21 cellular contexts compared by ENCODE assay signal in the genomic region with DNA sequence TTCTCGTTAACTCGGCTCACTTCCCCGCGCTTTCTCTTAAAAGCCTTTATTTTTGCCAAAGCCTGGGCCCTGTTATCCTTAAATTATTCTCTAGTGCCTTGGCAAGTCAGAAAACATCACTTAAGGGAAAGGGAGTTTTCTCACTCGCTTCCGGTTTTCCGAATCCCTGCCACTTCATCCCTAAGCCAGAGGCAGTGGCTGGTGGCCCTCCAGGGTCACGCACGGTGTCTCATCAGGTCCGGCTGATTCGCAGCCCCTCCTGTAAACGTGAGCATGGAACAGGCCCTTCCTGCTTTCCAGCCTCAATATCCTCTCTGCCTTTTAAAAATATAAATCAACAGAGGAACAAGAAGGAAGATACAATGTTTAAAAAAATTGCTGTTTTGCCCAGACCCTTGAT.
DNase-seq lines count a peak whose midpoint lies in the region; ATAC-seq and TF ChIP-seq lines count a peak whose summit lies in the region.
"Had no signal": no experiment of that assay in that cellular context is flagged by ENCODE, and none has a peak within 500 bp of the region (broad histone marks: within the 10 kb centered on the region; RNA-seq: fewer than 3 reads in every experiment).

No MANE protein-coding gene starts in this region.

- H3K27ac Mint-ChIP-seq in activated naive CD4-positive, alpha-beta T cell treated with anti-CD3 and anti-CD28 coated beads, Interleukin-2, amount 50 U/mL, for 24 hours = peak overlapping the region; percentile 95
- peak overlapping the region; percentile 33 for H3K27ac Mint-ChIP-seq in activated CD4-positive, alpha-beta memory T cell treated with anti-CD3 and anti-CD28 coated beads for 36 hours
- H3K27ac Mint-ChIP-seq in endothelial cell (ENCODE audit: unreplicated experiment) = peak overlapping the region; percentile 36
- H3K27ac Mint-ChIP-seq: stimulated activated naive B cell treated with anti-CD40 and anti-IgM and Interleukin-4, amounts not matched to agents 10 μg/mL and 1 μg/mL and 100 μg/mL, for 72 hours had no signal

- H3K36me3 Mint-ChIP-seq in activated naive CD4-positive, alpha-beta T cell treated with anti-CD3 and anti-CD28 coated beads, Interleukin-2, amount 50 U/mL, for 24 hours = peaks cover 22% of the 10 kb centered on the region
- peaks cover 14% of the 10 kb centered on the region for H3K36me3 Mint-ChIP-seq in activated CD4-positive, alpha-beta memory T cell treated with anti-CD3 and anti-CD28 coated beads for 36 hours
- peaks cover 19% of the 10 kb centered on the region for H3K36me3 Mint-ChIP-seq in endothelial cell (ENCODE audit: low read depth, unreplicated experiment)

- H3K4me1 Mint-ChIP-seq in activated naive CD4-positive, alpha-beta T cell treated with anti-CD3 and anti-CD28 coated beads, Interleukin-2, amount 50 U/mL, for 24 hours = peaks cover 75% of the 10 kb centered on the region
- H3K4me1 Mint-ChIP-seq in activated CD4-positive, alpha-beta memory T cell treated with anti-CD3 and anti-CD28 coated beads for 36 hours (ENCODE audit: low read depth) = peaks cover 46% of the 10 kb centered on the region
- peaks cover 5% of the 10 kb centered on the region for H3K4me1 Mint-ChIP-seq in endothelial cell (ENCODE audit: unreplicated experiment)

- no peaks in the 10 kb centered on the region for H3K27me3 Mint-ChIP-seq in activated naive CD4-positive, alpha-beta T cell treated with anti-CD3 and anti-CD28 coated beads, Interleukin-2, amount 50 U/mL, for 24 hours
- no peaks in the 10 kb centered on the region for H3K27me3 Mint-ChIP-seq in activated CD4-positive, alpha-beta memory T cell treated with anti-CD3 and anti-CD28 coated beads for 36 hours
- H3K27me3 Mint-ChIP-seq in endothelial cell (ENCODE audit: unreplicated experiment) = peaks cover 8% of the 10 kb centered on the region
- H3K27me3 Mint-ChIP-seq: stimulated activated naive B cell treated with anti-CD40 and anti-IgM and Interleukin-4, amounts not matched to agents 10 μg/mL and 1 μg/mL and 100 μg/mL, for 72 hours had no signal

- no peak for TF ChIP-seq CTCF in endothelial cell (IDR thresholded peaks at IDR 0.05; ENCODE audit: unreplicated experiment)

- no peak for DNase-seq in activated naive CD4-positive, alpha-beta T cell treated with anti-CD3 and anti-CD28 coated beads, Interleukin-2, amount 50 U/mL, for 16 hours
- no peak for DNase-seq in activated CD4-positive, alpha-beta memory T cell treated with anti-CD3 and anti-CD28 coated beads for 36 hours
- no peak for DNase-seq in endothelial cell (ENCODE audit: low spot score)
- DNase-seq in Right ventricle myocardium superior = no peak
- DNase-seq: activated CD8-positive, alpha-beta memory T cell treated with anti-CD3 and anti-CD28 coated beads, Interleukin-2, amount 50 U/mL, for 48 hours; central memory CD4-positive, alpha-beta T cell; dermis blood vessel endothelial cell; EL; islet precursor cell; midbrain; NCI-H1092 treated with DMSO at 0.1 percent for 48 hours; NCI-H2029 treated with DMSO at 0.1 percent for 48 hours; NCI-H226; NCI-H748 treated with DMSO at 0.1 percent for 48 hours; stimulated activated CD4-positive, alpha-beta T cell treated with anti-CD3 and anti-CD28 coated beads, Interleukin-4, amount 100 ng/mL, for 1 hour; stimulated activated naive B cell treated with anti-CD40 and anti-IgM and Interleukin-4, amounts not matched to agents 10 μg/mL and 1 μg/mL and 100 μg/mL, for 72 hours had no signal

- CTCF ChIA-PET in activated CD4-positive, alpha-beta memory T cell treated with anti-CD3 and anti-CD28 coated beads for 36 hours (lab: Charles Lee) = no interaction called here

- H3K4me3 Mint-ChIP-seq in activated naive CD4-positive, alpha-beta T cell treated with anti-CD3 and anti-CD28 coated beads, Interleukin-2, amount 50 U/mL, for 24 hours = no peak overlapping the region
- no peak overlapping the region for H3K4me3 Mint-ChIP-seq in activated CD4-positive, alpha-beta memory T cell treated with anti-CD3 and anti-CD28 coated beads for 36 hours
- no peak overlapping the region for H3K4me3 Mint-ChIP-seq in endothelial cell (ENCODE audit: unreplicated experiment)
- H3K4me3 Mint-ChIP-seq: stimulated activated naive B cell treated with anti-CD40 and anti-IgM and Interleukin-4, amounts not matched to agents 10 μg/mL and 1 μg/mL and 100 μg/mL, for 72 hours had no signal

- POLR2A ChIA-PET in activated CD4-positive, alpha-beta memory T cell treated with anti-CD3 and anti-CD28 coated beads for 36 hours (lab: Charles Lee) = no interaction called here

- ATAC-seq in Right ventricle myocardium superior (ENCODE audit: poor library complexity) = no peak
- no peak for ATAC-seq in GM19324 (IDR thresholded peaks at IDR 0.05; ENCODE audit: low FRiP score, unreplicated experiment)
- no peak for ATAC-seq in HG03571 (IDR thresholded peaks at IDR 0.05; ENCODE audit: unreplicated experiment)
- ATAC-seq: pancreas; SK-N-SH treated with all-trans-retinoic acid at 6 μM for 48 hours; stimulated activated naive B cell treated with anti-CD40 and anti-IgM and Interleukin-4, amounts not matched to agents 10 μg/mL and 1 μg/mL and 100 μg/mL, for 72 hours had no signal

- no peaks in the 10 kb centered on the region for H3K9me3 Mint-ChIP-seq in activated naive CD4-positive, alpha-beta T cell treated with anti-CD3 and anti-CD28 coated beads, Interleukin-2, amount 50 U/mL, for 24 hours
- H3K9me3 Mint-ChIP-seq in activated CD4-positive, alpha-beta memory T cell treated with anti-CD3 and anti-CD28 coated beads for 36 hours = peaks cover 2% of the 10 kb centered on the region
- H3K9me3 Mint-ChIP-seq in endothelial cell (ENCODE audit: unreplicated experiment) = no peaks in the 10 kb centered on the region
- H3K9me3 Mint-ChIP-seq: stimulated activated naive B cell treated with anti-CD40 and anti-IgM and Interleukin-4, amounts not matched to agents 10 μg/mL and 1 μg/mL and 100 μg/mL, for 72 hours had no signal

- intact Hi-C loops in activated CD4-positive, alpha-beta memory T cell treated with anti-CD3 and anti-CD28 coated beads for 36 hours (cut with micrococcal nuclease) = no loop called here
- intact Hi-C loops in Right ventricle myocardium superior (cut with DNase I) = no loop called here

Comparison
In these comparisons a context has a peak if more than half of its experiments do, and no peak if none do; other contexts are left out.
1. H3K27ac Mint-ChIP-seq: peak in every context shown above with its lines; median percentile 95 in activated naive CD4-positive, alpha-beta T cell treated with anti-CD3 and anti-CD28 coated beads, Interleukin-2, amount 50 U/mL, for 24 hours; 36 in endothelial cell; 33 in activated CD4-positive, alpha-beta memory T cell treated with anti-CD3 and anti-CD28 coated beads for 36 hours.